ENCODE assay signal across 26 cellular contexts in the genomic region with DNA sequence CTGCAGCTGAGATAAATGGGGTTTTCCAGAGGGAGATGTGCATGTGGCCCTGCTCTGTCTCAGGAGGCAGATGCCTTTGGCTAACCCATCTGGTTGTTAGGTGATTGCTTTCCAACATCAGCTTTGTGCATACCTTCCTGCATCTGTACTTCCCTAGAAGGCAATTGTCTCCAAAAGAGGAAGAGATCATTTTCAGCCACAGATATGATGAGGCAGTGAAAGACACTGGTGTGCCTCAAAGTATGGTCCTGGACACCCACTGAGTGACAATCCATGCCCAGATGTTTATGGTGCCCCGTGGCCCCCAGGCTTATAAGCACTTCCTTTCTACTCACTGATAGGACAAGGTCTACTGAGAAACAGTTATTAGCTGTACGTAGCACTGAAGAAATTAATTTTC.
"Had no signal": no experiment of that assay in that cellular context is flagged by ENCODE, and none has a peak within 500 bp of the region (broad histone marks: within the 10 kb centered on the region; RNA-seq: fewer than 3 reads in every experiment).

No MANE protein-coding gene starts in this region.

- FAIRE-seq: endometrium, islet of Langerhans, pancreas had no signal

- H3K27me3 ChIP-seq: esophagus squamous epithelium, heart right ventricle, left lung, neutrophil, pancreas, sigmoid colon, stomach, thyroid gland had no signal

- H3K36me3 ChIP-seq: esophagus squamous epithelium, heart right ventricle, left lung, neutrophil, pancreas, sigmoid colon, stomach, thyroid gland had no signal

- DNase-seq: cortex of kidney; effector memory CD8-positive, alpha-beta T cell; erythroblast; esophagus squamous epithelium; foreskin melanocyte; glutamatergic neuron; heart right ventricle; hippocampal formation; left cardiac atrium; left lung; mesenchymal stem cell; mucosa of descending colon; naive B cell; pancreas; sigmoid colon; stimulated activated CD4-positive, alpha-beta T cell treated with anti-CD3 and anti-CD28 coated beads, Interleukin-2, amount 100 ng/mL, for 24 hours; stimulated activated CD4-positive, alpha-beta T cell treated with anti-CD3 and anti-CD28 coated beads, Interleukin-4, amount 100 ng/mL, for 24 hours; stimulated activated naive CD4-positive, alpha-beta T cell treated with Interleukin-2 at 50 U/mL for 16 hours; stomach; thyroid gland; trophoblast cell had no signal

- H3K27ac ChIP-seq: esophagus squamous epithelium, heart right ventricle, left lung, neutrophil, pancreas, sigmoid colon, thyroid gland had no signal

- ATAC-seq: effector memory CD8-positive, alpha-beta T cell; heart right ventricle; left cardiac atrium; left lung; mucosa of descending colon; natural killer cell treated with Interleukin-12 subunit alpha and Interleukin-12 subunit beta and Interleukin-15 and Interleukin-18, amount 100 ng/mL, for 72 hours; pancreas; stimulated activated effector memory CD8-positive, alpha-beta T cell treated with anti-CD3 and anti-CD28 coated beads, Interleukin-12 subunit alpha, Interleukin-12 subunit beta, amount 100 ng/mL, for 72 hours had no signal

- H3K4me1 ChIP-seq: esophagus squamous epithelium, heart right ventricle, left lung, sigmoid colon, thyroid gland had no signal

- H3K4me3 ChIP-seq: esophagus squamous epithelium, heart right ventricle, left lung, mucosa of descending colon, pancreas, sigmoid colon, stomach, thyroid gland had no signal

- H3K9me3 ChIP-seq: esophagus squamous epithelium, left lung, mucosa of descending colon, neutrophil, pancreas, sigmoid colon, stomach, thyroid gland had no signal
